In genomic region chr19:49984491-49984890, GRCh38 we compare ENCODE assay signal across 33 cellular contexts. TPM values are rescaled to one million over a fixed set of nuclear protein-coding genes. Genes with fewer than 3 reads are reported as not detected.
"Had no signal": no experiment of that assay in that cellular context is flagged by ENCODE, and none has a peak within 500 bp of the region (broad histone marks: within the 10 kb centered on the region; RNA-seq: fewer than 3 reads in every experiment).

No MANE protein-coding gene starts in this region.

- H3K4me1 ChIP-seq: Peyer's patch had no signal

- H3K4me3 Mint-ChIP-seq: activated CD4-positive, alpha-beta memory T cell treated with anti-CD3 and anti-CD28 coated beads for 36 hours; activated naive CD8-positive, alpha-beta T cell; activated naive CD8-positive, alpha-beta T cell treated with anti-CD3 and anti-CD28 coated beads, Interleukin-2, amount 50 U/mL, for 24 hours; activated T-cell treated with anti-CD3 and anti-CD28 coated beads, Interleukin-2, amount 50 U/mL, for 72 hours; brain; T-cell had no signal

- H3K9me3 Mint-ChIP-seq: activated CD4-positive, alpha-beta memory T cell treated with anti-CD3 and anti-CD28 coated beads for 36 hours; activated naive CD8-positive, alpha-beta T cell treated with anti-CD3 and anti-CD28 coated beads, Interleukin-2, amount 50 U/mL, for 24 hours; activated T-cell treated with anti-CD3 and anti-CD28 coated beads, Interleukin-2, amount 50 U/mL, for 72 hours; activated T-helper 2 cell treated with anti-CD3 and anti-CD28 coated beads, Interferon-gamma antibody, Interleukin-2, Interleukin-4, amounts not matched to agents 10 μg/mL and 5 μg/mL and 100 μg/mL, durations not matched to agents 14 hours and 24 hours and 36 hours; brain; T-cell had no signal

- ATAC-seq: activated naive CD8-positive, alpha-beta T cell treated with anti-CD3 and anti-CD28 coated beads, Interleukin-2, amount 50 U/mL, for 24 hours; PC-3 had no signal

- H3K4me3 ChIP-seq: Peyer's patch had no signal

- H3K27ac Mint-ChIP-seq: activated CD4-positive, alpha-beta memory T cell treated with anti-CD3 and anti-CD28 coated beads for 36 hours; activated naive CD8-positive, alpha-beta T cell; activated naive CD8-positive, alpha-beta T cell treated with anti-CD3 and anti-CD28 coated beads, Interleukin-2, amount 50 U/mL, for 24 hours; activated T-cell treated with anti-CD3 and anti-CD28 coated beads, Interleukin-2, amount 50 U/mL, for 72 hours; activated T-helper 2 cell treated with anti-CD3 and anti-CD28 coated beads, Interferon-gamma antibody, Interleukin-2, Interleukin-4, amounts not matched to agents 10 μg/mL and 5 μg/mL and 100 μg/mL, durations not matched to agents 14 hours and 24 hours and 36 hours; T-cell had no signal

- H3K9me3 ChIP-seq: Peyer's patch had no signal

- H3K4me1 Mint-ChIP-seq: brain had no signal

- H3K27me3 ChIP-seq: Peyer's patch had no signal

- DNase-seq: activated CD4-positive, alpha-beta memory T cell treated with anti-CD3 and anti-CD28 coated beads for 36 hours; activated CD4-positive, alpha-beta T cell treated with anti-CD3 and anti-CD28 coated beads for 4 hours; activated CD4-positive, alpha-beta T cell treated with anti-CD3 and anti-CD28 coated beads, Interleukin-2, amount 50 U/mL, for 1 hour; activated CD4-positive, CD25-positive, alpha-beta regulatory T cell treated with anti-CD3 and anti-CD28 coated beads, Interleukin-2, amount 50 U/mL, for 72 hours; activated CD8-positive, alpha-beta memory T cell treated with anti-CD3 and anti-CD28 coated beads, Interleukin-2, amount 50 U/mL, for 4 hours; activated gamma-delta T cell; activated naive CD4-positive, alpha-beta T cell treated with Interleukin-2 at 50 U/mL for 16 hours; activated naive CD8-positive, alpha-beta T cell treated with anti-CD3 and anti-CD28 coated beads, Interleukin-2, amount 50 U/mL, for 24 hours; activated T-cell treated with anti-CD3 and anti-CD28 coated beads for 4 hours; activated T-cell treated with anti-CD3 and anti-CD28 coated beads, Interleukin-2, amount 50 U/mL, for 72 hours; Karpas-422; KBM-7; NCI-H1105; NCI-H1436 treated with DMSO at 0.1 percent for 48 hours; NCI-H1694 treated with DMSO at 0.1 percent for 48 hours; NCI-H2029; NCI-H345; NCI-H524 treated with DMSO at 0.1 percent for 48 hours; Peyer's patch; RPMI8226; SIG-M5; T-cell; T-helper 2 cell; T-helper 9 cell had no signal

- H3K27ac ChIP-seq: Peyer's patch had no signal

- H3K27me3 Mint-ChIP-seq: activated CD4-positive, alpha-beta memory T cell treated with anti-CD3 and anti-CD28 coated beads for 36 hours; activated naive CD8-positive, alpha-beta T cell; activated naive CD8-positive, alpha-beta T cell treated with anti-CD3 and anti-CD28 coated beads, Interleukin-2, amount 50 U/mL, for 24 hours; brain; T-cell had no signal

RNA-seq across cellular contexts. Expression of gene SIGLEC11, which starts 23.5 kb away (rescaled TPM):
- total RNA-seq: activated CD4-positive, alpha-beta memory T cell treated with anti-CD3 and anti-CD28 coated beads for 36 hours; activated T-cell treated with anti-CD3 and anti-CD28 coated beads, Interleukin-2, amount 50 U/mL, for 72 hours; activated T-helper 2 cell treated with anti-CD3 and anti-CD28 coated beads, Interferon-gamma antibody, Interleukin-2, Interleukin-4, amounts not matched to agents 10 μg/mL and 5 μg/mL and 100 μg/mL, durations not matched to agents 14 hours and 24 hours and 36 hours; bronchial epithelial cell; chondrocyte; MCF 10A; NCI-H460; PC-3; SK-MEL-5 had no signal
